12 cellular contexts compared by ENCODE assay signal in the genomic region with DNA sequence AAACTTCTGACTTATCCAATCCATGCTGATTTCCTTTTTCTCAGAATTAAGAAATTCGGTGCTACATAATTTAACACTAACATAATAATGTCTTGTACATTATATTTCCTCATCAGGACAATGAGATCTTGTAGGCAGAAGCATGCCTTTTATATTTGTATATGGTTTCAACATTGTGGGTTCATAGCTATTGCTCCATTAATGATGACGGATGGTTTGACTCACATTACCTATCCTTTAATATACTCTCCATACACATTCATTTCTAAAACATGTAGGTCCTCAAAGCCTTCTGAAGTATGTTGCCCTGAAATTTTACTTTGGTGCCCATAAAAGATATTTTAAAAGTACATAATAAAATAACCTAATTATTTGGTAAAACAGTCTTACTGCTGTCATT.
DNase-seq lines count a peak whose midpoint lies in the region; ATAC-seq and TF ChIP-seq lines count a peak whose summit lies in the region.
"Had no signal": no experiment of that assay in that cellular context is flagged by ENCODE, and none has a peak within 500 bp of the region (broad histone marks: within the 10 kb centered on the region; RNA-seq: fewer than 3 reads in every experiment).

No MANE protein-coding gene starts in this region.

- no peak overlapping the region for H3K9ac ChIP-seq in Loucy (ENCODE audit: low read depth, low read length, poor library complexity, severe bottlenecking)

- H3K79me2 ChIP-seq in Loucy (ENCODE audit: insufficient read depth, low read length), result no peaks in the 10 kb centered on the region

- no peaks in the 10 kb centered on the region for H3K27me3 ChIP-seq in Loucy (ENCODE audit: insufficient read depth, low read length, poor library complexity, severe bottlenecking)

- H4K20me1 ChIP-seq in Loucy (ENCODE audit: insufficient read depth, low read length, poor library complexity, severe bottlenecking), result no peaks in the 10 kb centered on the region

- H3K4me3 ChIP-seq in Loucy (ENCODE audit: low read length, poor library complexity, severe bottlenecking) (no peak overlapping the region), epithelial cell of esophagus (ENCODE audit: low read length) (no peak overlapping the region)
- H3K4me3 ChIP-seq: A549, HAP-1 had no signal

- DNase-seq in amniotic epithelial cell (ENCODE audit: low read depth) (peak; percentile 55), epithelial cell of esophagus (ENCODE audit: low read depth) (peak; percentile 92), NCI-H2029 (lab: John Stamatoyannopoulos, UW) (no peak), pons (ENCODE audit: low spot score) (no peak)
- DNase-seq: BE2C; CD4-positive, alpha-beta memory T cell; DMS79; HFFc6 had no signal

- peaks cover 10% of the 10 kb centered on the region for H3K4me1 ChIP-seq in Loucy (ENCODE audit: insufficient read depth, low read length, poor library complexity, severe bottlenecking)
- H3K4me1 ChIP-seq: A549, BE2C, HAP-1 had no signal

- H2AFZ ChIP-seq in Loucy (ENCODE audit: low read length), result 0 out of 2 replicates have a peak overlapping the region, but pooled peaks have one; percentile 67

- no peak overlapping the region for H3K4me2 ChIP-seq in Loucy (ENCODE audit: low read depth, low read length, poor library complexity, severe bottlenecking)
- H3K4me2 ChIP-seq: A549 had no signal

- TF ChIP-seq CTCF in Loucy (conservative IDR thresholded peaks at IDR 0.05; ENCODE audit: low read length) (no peak), epithelial cell of esophagus (IDR thresholded peaks at IDR 0.05; ENCODE audit: insufficient read depth, low read depth, low read length, missing control alignments) (no peak)

- H3K9me3 ChIP-seq in Loucy (ENCODE audit: insufficient read depth, low read depth, low read length), result no peaks in the 10 kb centered on the region
- H3K9me3 ChIP-seq: A549, BE2C, HAP-1 had no signal

- ATAC-seq in GM19467 (IDR thresholded peaks at IDR 0.05; ENCODE audit: unreplicated experiment), result no peak
- ATAC-seq: A549 had no signal

- no peaks in the 10 kb centered on the region for H3K36me3 ChIP-seq in Loucy (ENCODE audit: insufficient read depth, low read length)
- H3K36me3 ChIP-seq: BE2C, HAP-1 had no signal

- H3K9me2 ChIP-seq in Loucy (replicated peaks; ENCODE audit: low read depth, low read length), result no peaks in the 10 kb centered on the region

- no peaks in the 10 kb centered on the region for H3F3A ChIP-seq in Loucy (ENCODE audit: low read depth)

Comparison
In these comparisons a context has a peak if more than half of its experiments do, and no peak if none do; other contexts are left out.
1. DNase-seq: peak in amniotic epithelial cell (single experiment) and epithelial cell of esophagus (single experiment); none in NCI-H2029 (single experiment) and pons (single experiment).